In the genomic region with DNA sequence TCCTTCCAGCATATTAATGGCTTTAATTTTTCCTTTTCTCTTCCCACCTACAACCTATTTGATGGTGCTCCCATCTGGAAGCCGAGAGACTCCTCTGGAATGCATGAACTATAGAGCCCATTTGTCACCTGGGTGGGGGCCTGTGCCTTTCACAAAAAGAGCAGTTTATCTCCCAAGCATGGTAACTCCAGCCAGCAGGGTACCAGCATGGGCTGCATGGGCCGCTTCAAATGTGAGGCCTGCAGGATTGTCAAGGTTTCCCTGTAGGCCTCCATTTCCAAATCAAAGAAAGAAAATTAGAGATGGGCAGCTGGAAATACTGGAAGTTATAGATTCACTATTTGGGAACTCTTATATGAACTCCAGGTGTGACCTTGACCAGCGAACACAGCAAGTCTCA, we compare ENCODE assay signal across 9 cellular contexts. TPM values are rescaled to one million over a fixed set of nuclear protein-coding genes. Genes with fewer than 3 reads are reported as not detected.
"Had no signal": no experiment of that assay in that cellular context is flagged by ENCODE, and none has a peak within 500 bp of the region (broad histone marks: within the 10 kb centered on the region; RNA-seq: fewer than 3 reads in every experiment).

No MANE protein-coding gene starts in this region.

- H3K27me3 Mint-ChIP-seq: IgD-negative memory B cell had no signal

- H3K27ac Mint-ChIP-seq: IgD-negative memory B cell had no signal

- ATAC-seq: HepG2, K562 had no signal

- H3K4me3 Mint-ChIP-seq: IgD-negative memory B cell had no signal

- DNase-seq: KBM-7, KG1 had no signal

- H3K4me2 ChIP-seq: KMS-11 had no signal

- H3K9me3 Mint-ChIP-seq: IgD-negative memory B cell had no signal

- H3K4me3 ChIP-seq: K562 had no signal

- H3K9ac ChIP-seq: KMS-11 had no signal

- H3K27ac ChIP-seq: HL-60, KMS-11 had no signal

RNA-seq across cellular contexts. Expression of a gene that starts 50.7 kb away (rescaled TPM):
- total RNA-seq: HT1080, IMR-90 had no signal
- polyA plus RNA-seq: IgD-negative memory B cell had no signal
